1 cellular context compared by ENCODE assay signal in the genomic region with DNA sequence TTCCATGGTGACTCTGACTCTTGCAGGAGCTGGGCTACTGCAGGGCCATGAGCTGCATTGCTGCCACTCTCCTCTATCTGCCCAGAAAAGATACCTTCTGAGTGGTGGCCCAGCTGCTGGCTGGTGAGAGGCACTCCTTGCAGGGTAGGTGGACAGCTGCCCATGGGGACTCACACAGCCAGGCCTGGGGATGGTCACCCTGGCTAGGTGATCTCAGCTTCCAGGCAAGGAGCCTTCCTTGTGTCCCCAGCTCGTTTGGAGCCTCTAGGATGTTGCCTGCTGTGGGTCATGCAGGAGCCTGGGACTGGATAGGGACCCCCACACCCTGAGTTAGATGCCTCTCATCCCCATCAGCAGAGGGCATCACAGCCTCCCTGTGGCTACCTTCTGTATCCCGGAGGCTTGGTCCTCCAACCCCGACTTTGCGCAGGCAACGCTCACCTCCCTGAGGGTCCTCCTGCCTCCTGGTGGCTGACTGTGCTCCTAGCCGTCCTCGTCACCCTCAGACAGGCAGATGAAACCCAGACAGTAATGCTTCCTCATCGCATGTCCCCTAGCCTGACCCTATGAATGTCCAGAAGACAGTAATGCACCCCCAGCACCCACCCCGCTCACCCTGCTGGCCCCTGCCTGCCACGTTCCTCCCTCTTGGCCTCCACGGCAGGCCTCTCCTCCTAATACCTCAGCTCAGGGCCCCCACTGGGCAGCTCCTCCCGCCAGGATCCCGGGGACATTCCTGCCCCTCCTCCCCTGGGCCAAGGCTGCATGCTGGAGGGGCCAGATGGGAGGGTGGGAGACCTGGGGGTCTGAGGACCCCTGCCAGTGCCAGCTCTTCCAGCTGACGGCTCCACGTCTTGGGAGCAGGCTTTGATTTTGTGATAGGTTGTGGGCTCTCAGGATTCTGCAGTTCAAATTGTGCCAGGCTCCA.
TF ChIP-seq lines count a peak whose summit lies in the region.

No MANE protein-coding gene starts in this region.

TF ChIP-seq in H1, 55 proteins besides CTCF, POLR2A, EP300 and RAD21:
- no peak for TF ChIP-seq SUZ12 (IDR thresholded peaks at IDR 0.05; ENCODE audit: low read length)
- no peak for TF ChIP-seq HDAC2 (IDR thresholded peaks at IDR 0.05; ENCODE audit: borderline replicate concordance in 1 of 2, low read depth in 2 of 2, low read length in 2 of 2)
- no peak for TF ChIP-seq BCL11A (IDR thresholded peaks at IDR 0.05; ENCODE audit: low read depth in 2 of 2, low read length in 2 of 2)
- TF ChIP-seq RBBP5 (IDR thresholded peaks at IDR 0.05; ENCODE audit: borderline replicate concordance, low read depth, low read length): no peak
- TF ChIP-seq, protein P1, sequence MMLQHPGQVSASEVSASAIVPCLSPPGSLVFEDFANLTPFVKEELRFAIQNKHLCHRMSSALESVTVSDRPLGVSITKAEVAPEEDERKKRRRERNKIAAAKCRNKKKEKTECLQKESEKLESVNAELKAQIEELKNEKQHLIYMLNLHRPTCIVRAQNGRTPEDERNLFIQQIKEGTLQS (IDR thresholded peaks at IDR 0.05; ENCODE audit: insufficient read depth, low read depth, low read length): no peak
- no peak for TF ChIP-seq CHD1 (IDR thresholded peaks at IDR 0.05; ENCODE audit: low read depth, low read length)
- TF ChIP-seq BACH1 (IDR thresholded peaks at IDR 0.05; ENCODE audit: low read length): no peak
- no peak for TF ChIP-seq MAFK (IDR thresholded peaks at IDR 0.05; ENCODE audit: low read depth, low read length)
- TF ChIP-seq, protein P2, sequence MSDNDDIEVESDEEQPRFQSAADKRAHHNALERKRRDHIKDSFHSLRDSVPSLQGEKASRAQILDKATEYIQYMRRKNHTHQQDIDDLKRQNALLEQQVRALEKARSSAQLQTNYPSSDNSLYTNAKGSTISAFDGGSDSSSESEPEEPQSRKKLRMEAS (IDR thresholded peaks at IDR 0.05): no peak
- no peak for TF ChIP-seq POU5F1 (IDR thresholded peaks at IDR 0.05; ENCODE audit: low read depth, low read length)
- TF ChIP-seq BRCA1 (IDR thresholded peaks at IDR 0.05; ENCODE audit: low read depth, low read length): no peak
- no peak for TF ChIP-seq KDM1A (IDR thresholded peaks at IDR 0.05; ENCODE audit: borderline replicate concordance, low read length)
- TF ChIP-seq RFX5 (IDR thresholded peaks at IDR 0.05; ENCODE audit: borderline replicate concordance, low read depth, low read length): no peak
